ENCODE assay signal across 19 cellular contexts in genomic region chr18:76353500-76353899, GRCh38.
DNase-seq lines count a peak whose midpoint lies in the region; ATAC-seq and TF ChIP-seq lines count a peak whose summit lies in the region.
"Had no signal": no experiment of that assay in that cellular context is flagged by ENCODE, and none has a peak within 500 bp of the region (broad histone marks: within the 10 kb centered on the region; RNA-seq: fewer than 3 reads in every experiment).

No MANE protein-coding gene starts in this region.

- no peak overlapping the region for H3K4me3 ChIP-seq in testis
- H3K4me3 ChIP-seq: BLaER1 treated with 17β-estradiol and CSF1 and Interleukin-3, amounts not matched to agents 10 nM and 100 nM; GM23248; HAP-1 had no signal

- H3K9me3 Mint-ChIP-seq in neural crest cell: peaks cover 6% of the 10 kb centered on the region
- H3K9me3 Mint-ChIP-seq: CD4-positive, CD25-positive, alpha-beta regulatory T cell; CD8-positive, alpha-beta memory T cell had no signal

- H3K36me3 ChIP-seq in testis (ENCODE audit: low read depth, missing control alignments): no peaks in the 10 kb centered on the region

- H3K27ac ChIP-seq in testis: no peak overlapping the region
- H3K27ac ChIP-seq: BLaER1 treated with 17β-estradiol and CSF1 and Interleukin-3, amounts not matched to agents 10 nM and 100 nM; GM23248; HL-60 had no signal

- intact Hi-C loops in cardiac septum (cut with DNase I): no loop called here
- intact Hi-C loops in left ventricle myocardium superior (cut with micrococcal nuclease): no loop called here
- intact Hi-C loops in testis (cut with DNase I; ENCODE audit: low total_unique reads): loop anchor here (10.0 kb wide), 1 partner anchor 89 kb away; no protein-coding TSS in a partner anchor

- WGBS in testis, 2 donors: 91 to 100% methylated on average over 3 of the region's 3 CpGs

- H3K27me3 ChIP-seq in testis: no peaks in the 10 kb centered on the region
- H3K27me3 ChIP-seq: BLaER1 treated with 17β-estradiol and CSF1 and Interleukin-3, amounts not matched to agents 10 nM and 100 nM had no signal

- H3K36me3 Mint-ChIP-seq in T-helper 17 cell (ENCODE audit: low read depth): no peaks in the 10 kb centered on the region
- H3K36me3 Mint-ChIP-seq in neural crest cell (ENCODE audit: low read depth): peaks cover 52% of the 10 kb centered on the region
- H3K36me3 Mint-ChIP-seq: CD4-positive, CD25-positive, alpha-beta regulatory T cell; CD8-positive, alpha-beta memory T cell had no signal

- H3K27ac Mint-ChIP-seq in T-helper 17 cell (peak overlapping the region; percentile 27), neural crest cell (ENCODE audit: unreplicated experiment) (no peak overlapping the region)
- H3K27ac Mint-ChIP-seq: B cell; CD4-positive, CD25-positive, alpha-beta regulatory T cell; CD8-positive, alpha-beta memory T cell had no signal

- peaks cover 8% of the 10 kb centered on the region for H3K27me3 Mint-ChIP-seq in T-helper 17 cell
- H3K27me3 Mint-ChIP-seq in neural crest cell (ENCODE audit: low read depth): peaks cover 2% of the 10 kb centered on the region
- H3K27me3 Mint-ChIP-seq: B cell; CD4-positive, CD25-positive, alpha-beta regulatory T cell had no signal

- no peaks in the 10 kb centered on the region for H3K9me3 ChIP-seq in T-helper 17 cell (ENCODE audit: control insufficient read depth, low read length, poor library complexity, severe bottlenecking)
- H3K9me3 ChIP-seq in testis: no peaks in the 10 kb centered on the region
- H3K9me3 ChIP-seq: HAP-1 had no signal

- H3K4me3 Mint-ChIP-seq in T-helper 17 cell: no peak overlapping the region
- H3K4me3 Mint-ChIP-seq in neural crest cell: peak overlapping the region; percentile 45
- H3K4me3 Mint-ChIP-seq: B cell; CD4-positive, CD25-positive, alpha-beta regulatory T cell; CD8-positive, alpha-beta memory T cell had no signal

- TF ChIP-seq CTCF in neural crest cell (conservative IDR thresholded peaks at IDR 0.05) (no peak), testis (IDR thresholded peaks at IDR 0.05) (no peak)

- peaks cover 6% of the 10 kb centered on the region for H3K4me1 ChIP-seq in testis
- H3K4me1 ChIP-seq: HAP-1 had no signal

- H3K4me1 Mint-ChIP-seq in T-helper 17 cell (peaks cover 9% of the 10 kb centered on the region), neural crest cell (peaks cover 10% of the 10 kb centered on the region)

- ATAC-seq in left ventricle myocardium superior (no peak), T-helper 17 cell (no peak), HG02588 (IDR thresholded peaks at IDR 0.05; ENCODE audit: unreplicated experiment) (no peak)

- DNase-seq in cardiac septum (ENCODE audit: low spot score): peak; percentile 33
- no peak for DNase-seq in left ventricle myocardium superior
- no peak for DNase-seq in T-helper 17 cell
- no peak for DNase-seq in neural crest cell (ENCODE audit: low read depth, low spot score)
- DNase-seq in testis: peak; percentile 6
- DNase-seq in cerebellar nuclear complex (lab: John Stamatoyannopoulos, UW): no peak
- DNase-seq in RPMI8226: no peak
- DNase-seq: CD4-positive, CD25-positive, alpha-beta regulatory T cell; CD8-positive, alpha-beta memory T cell; COR-L47; DMS 273 treated with DMSO at 0.1 percent for 48 hours; DMS53; GM23248; IMR-90 had no signal

- no peak for TF ChIP-seq POLR2A in testis (IDR thresholded peaks at IDR 0.05)

Comparison
In these comparisons a context has a peak if more than half of its experiments do, and no peak if none do; other contexts are left out.
1. DNase-seq: peak in cardiac septum (single experiment) and testis (single experiment); none in left ventricle myocardium superior (single experiment), T-helper 17 cell (0 of 3), neural crest cell (single experiment), cerebellar nuclear complex (0 of 2) and RPMI8226 (single experiment).